Comparison of ENCODE assay signal across 1 cellular context in the genomic region with DNA sequence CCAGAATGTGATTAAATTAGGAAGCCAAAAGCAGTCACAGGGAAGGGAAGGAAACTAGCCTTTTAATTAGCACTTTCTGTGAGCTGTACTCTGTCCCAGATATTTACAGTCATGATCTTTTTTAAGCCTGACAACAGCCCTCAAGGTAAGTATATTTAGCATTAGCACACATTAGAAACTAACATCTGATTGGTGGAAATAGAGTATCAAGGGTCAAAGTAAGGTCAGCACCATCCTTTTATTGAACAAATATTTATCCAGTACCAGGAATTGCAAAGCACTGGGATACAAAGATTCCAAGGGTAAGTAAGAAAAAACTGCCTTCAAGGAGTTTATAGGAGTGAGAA.
TF ChIP-seq lines count a peak whose summit lies in the region.

No MANE protein-coding gene starts in this region.

TF ChIP-seq in HepG2, 621 proteins besides CTCF, POLR2A, EP300 and RAD21 (continued from another document and continues in another):
- TF ChIP-seq, protein P1, sequence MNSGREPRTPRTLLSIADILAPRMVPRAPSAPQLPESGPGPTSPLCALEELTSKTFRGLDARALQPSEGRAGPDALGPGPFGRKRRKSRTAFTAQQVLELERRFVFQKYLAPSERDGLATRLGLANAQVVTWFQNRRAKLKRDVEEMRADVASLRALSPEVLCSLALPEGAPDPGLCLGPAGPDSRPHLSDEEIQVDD (CRISPR knock-in tag; IDR thresholded peaks at IDR 0.05; ENCODE audit: borderline replicate concordance), result no peak
- no peak for TF ChIP-seq AKAP8 (CRISPR knock-in tag; IDR thresholded peaks at IDR 0.05)
- no peak for TF ChIP-seq HMGA1 (CRISPR knock-in tag; conservative IDR thresholded peaks at IDR 0.05)
- 0 out of 2 replicates have a peak, but pooled peaks have one; percentile 22 for TF ChIP-seq FOXK1 (CRISPR knock-in tag; IDR thresholded peaks at IDR 0.05; ENCODE audit: borderline replicate concordance, low read depth)
- no peak; the same call in none of the 2 replicates for TF ChIP-seq HDAC2 (CRISPR knock-in tag; IDR thresholded peaks at IDR 0.05)
- TF ChIP-seq, protein P2, sequence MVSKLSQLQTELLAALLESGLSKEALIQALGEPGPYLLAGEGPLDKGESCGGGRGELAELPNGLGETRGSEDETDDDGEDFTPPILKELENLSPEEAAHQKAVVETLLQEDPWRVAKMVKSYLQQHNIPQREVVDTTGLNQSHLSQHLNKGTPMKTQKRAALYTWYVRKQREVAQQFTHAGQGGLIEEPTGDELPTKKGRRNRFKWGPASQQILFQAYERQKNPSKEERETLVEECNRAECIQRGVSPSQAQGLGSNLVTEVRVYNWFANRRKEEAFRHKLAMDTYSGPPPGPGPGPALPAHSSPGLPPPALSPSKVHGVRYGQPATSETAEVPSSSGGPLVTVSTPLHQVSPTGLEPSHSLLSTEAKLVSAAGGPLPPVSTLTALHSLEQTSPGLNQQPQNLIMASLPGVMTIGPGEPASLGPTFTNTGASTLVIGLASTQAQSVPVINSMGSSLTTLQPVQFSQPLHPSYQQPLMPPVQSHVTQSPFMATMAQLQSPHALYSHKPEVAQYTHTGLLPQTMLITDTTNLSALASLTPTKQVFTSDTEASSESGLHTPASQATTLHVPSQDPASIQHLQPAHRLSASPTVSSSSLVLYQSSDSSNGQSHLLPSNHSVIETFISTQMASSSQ (IDR thresholded peaks at IDR 0.05; ENCODE audit: low read depth), result no peak
- TF ChIP-seq, protein P2 (CRISPR knock-in tag; IDR thresholded peaks at IDR 0.05; ENCODE audit: borderline replicate concordance), result no peak
- TF ChIP-seq, protein P3, sequence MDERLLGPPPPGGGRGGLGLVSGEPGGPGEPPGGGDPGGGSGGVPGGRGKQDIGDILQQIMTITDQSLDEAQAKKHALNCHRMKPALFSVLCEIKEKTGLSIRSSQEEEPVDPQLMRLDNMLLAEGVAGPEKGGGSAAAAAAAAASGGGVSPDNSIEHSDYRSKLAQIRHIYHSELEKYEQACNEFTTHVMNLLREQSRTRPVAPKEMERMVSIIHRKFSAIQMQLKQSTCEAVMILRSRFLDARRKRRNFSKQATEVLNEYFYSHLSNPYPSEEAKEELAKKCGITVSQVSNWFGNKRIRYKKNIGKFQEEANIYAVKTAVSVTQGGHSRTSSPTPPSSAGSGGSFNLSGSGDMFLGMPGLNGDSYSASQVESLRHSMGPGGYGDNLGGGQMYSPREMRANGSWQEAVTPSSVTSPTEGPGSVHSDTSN (CRISPR knock-in tag; IDR thresholded peaks at IDR 0.05), result no peak
- peak; percentile 62 for TF ChIP-seq NCOA2 (CRISPR knock-in tag; IDR thresholded peaks at IDR 0.05)
- TF ChIP-seq KLF16 (CRISPR knock-in tag; IDR thresholded peaks at IDR 0.05), result no peak; a peak in 2 of 4 replicates
- TF ChIP-seq ZNF883 (CRISPR knock-in tag; IDR thresholded peaks at IDR 0.05; ENCODE audit: not compliant biosample characterization), result no peak
- TF ChIP-seq SETDB1 (CRISPR knock-in tag; IDR thresholded peaks at IDR 0.05; ENCODE audit: borderline replicate concordance), result no peak
- TF ChIP-seq KDM4B (CRISPR knock-in tag; IDR thresholded peaks at IDR 0.05), result no peak
- TF ChIP-seq, protein P4, sequence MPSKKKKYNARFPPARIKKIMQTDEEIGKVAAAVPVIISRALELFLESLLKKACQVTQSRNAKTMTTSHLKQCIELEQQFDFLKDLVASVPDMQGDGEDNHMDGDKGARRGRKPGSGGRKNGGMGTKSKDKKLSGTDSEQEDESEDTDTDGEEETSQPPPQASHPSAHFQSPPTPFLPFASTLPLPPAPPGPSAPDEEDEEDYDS (CRISPR knock-in tag; IDR thresholded peaks at IDR 0.05), result no peak
- TF ChIP-seq, protein P5, sequence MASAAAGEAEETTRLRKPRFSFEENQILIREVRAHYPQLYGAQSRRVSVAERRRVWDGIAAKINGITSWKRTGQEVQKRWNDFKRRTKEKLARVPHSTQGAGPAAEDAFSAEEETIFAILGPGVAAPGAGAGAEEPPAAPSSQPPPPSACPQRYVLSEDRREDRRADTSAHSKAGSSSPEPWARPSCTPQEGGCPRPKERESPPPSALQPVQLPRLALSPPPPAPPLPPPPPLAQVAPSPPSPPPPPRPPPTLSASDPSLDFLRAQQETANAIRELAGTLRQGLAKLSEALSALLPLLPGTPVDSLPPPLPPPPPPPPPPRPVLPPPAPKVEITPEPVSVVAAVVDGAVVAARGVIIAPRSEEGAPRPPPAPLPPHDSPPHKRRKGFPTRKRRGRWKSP (CRISPR knock-in tag; IDR thresholded peaks at IDR 0.05), result no peak; the same call in 1 of the 2 replicates
- TF ChIP-seq ZNF737 (CRISPR knock-in tag; IDR thresholded peaks at IDR 0.05; ENCODE audit: borderline replicate concordance), result no peak
- no peak for TF ChIP-seq JUNB (CRISPR knock-in tag; IDR thresholded peaks at IDR 0.05; ENCODE audit: borderline replicate concordance)
- TF ChIP-seq, protein P6, sequence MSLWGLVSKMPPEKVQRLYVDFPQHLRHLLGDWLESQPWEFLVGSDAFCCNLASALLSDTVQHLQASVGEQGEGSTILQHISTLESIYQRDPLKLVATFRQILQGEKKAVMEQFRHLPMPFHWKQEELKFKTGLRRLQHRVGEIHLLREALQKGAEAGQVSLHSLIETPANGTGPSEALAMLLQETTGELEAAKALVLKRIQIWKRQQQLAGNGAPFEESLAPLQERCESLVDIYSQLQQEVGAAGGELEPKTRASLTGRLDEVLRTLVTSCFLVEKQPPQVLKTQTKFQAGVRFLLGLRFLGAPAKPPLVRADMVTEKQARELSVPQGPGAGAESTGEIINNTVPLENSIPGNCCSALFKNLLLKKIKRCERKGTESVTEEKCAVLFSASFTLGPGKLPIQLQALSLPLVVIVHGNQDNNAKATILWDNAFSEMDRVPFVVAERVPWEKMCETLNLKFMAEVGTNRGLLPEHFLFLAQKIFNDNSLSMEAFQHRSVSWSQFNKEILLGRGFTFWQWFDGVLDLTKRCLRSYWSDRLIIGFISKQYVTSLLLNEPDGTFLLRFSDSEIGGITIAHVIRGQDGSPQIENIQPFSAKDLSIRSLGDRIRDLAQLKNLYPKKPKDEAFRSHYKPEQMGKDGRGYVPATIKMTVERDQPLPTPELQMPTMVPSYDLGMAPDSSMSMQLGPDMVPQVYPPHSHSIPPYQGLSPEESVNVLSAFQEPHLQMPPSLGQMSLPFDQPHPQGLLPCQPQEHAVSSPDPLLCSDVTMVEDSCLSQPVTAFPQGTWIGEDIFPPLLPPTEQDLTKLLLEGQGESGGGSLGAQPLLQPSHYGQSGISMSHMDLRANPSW (CRISPR knock-in tag; IDR thresholded peaks at IDR 0.05; ENCODE audit: borderline replicate concordance), result no peak
- TF ChIP-seq GABPB1 (CRISPR knock-in tag; IDR thresholded peaks at IDR 0.05), result no peak
- no peak for TF ChIP-seq ZNF703 (CRISPR knock-in tag; IDR thresholded peaks at IDR 0.05; ENCODE audit: borderline replicate concordance)
- no peak for TF ChIP-seq ZNF180 (CRISPR knock-in tag; IDR thresholded peaks at IDR 0.05; ENCODE audit: borderline replicate concordance, low read depth)
- TF ChIP-seq ZNF256 (CRISPR knock-in tag; conservative IDR thresholded peaks at IDR 0.05), result no peak
- TF ChIP-seq HNRNPH1 (optimal IDR thresholded peaks at IDR 0.05; ENCODE audit: low read depth, low read length), result no peak
- TF ChIP-seq FOXM1 (CRISPR knock-in tag; IDR thresholded peaks at IDR 0.05), result no peak
- TF ChIP-seq TSC22D2 (CRISPR knock-in tag; IDR thresholded peaks at IDR 0.05; ENCODE audit: borderline replicate concordance), result no peak
- no peak for TF ChIP-seq ATF7-NPFF (CRISPR knock-in tag; IDR thresholded peaks at IDR 0.05; ENCODE audit: low read depth)
- TF ChIP-seq HMG20A (CRISPR knock-in tag; IDR thresholded peaks at IDR 0.05; ENCODE audit: borderline replicate concordance), result 0 out of 2 replicates have a peak, but pooled peaks have one; percentile 7
- no peak for TF ChIP-seq TBL1XR1 (IDR thresholded peaks at IDR 0.05; ENCODE audit: borderline replicate concordance, low read length, partially characterized antibody)
- no peak for TF ChIP-seq ZNF451 (CRISPR knock-in tag; IDR thresholded peaks at IDR 0.05)
- TF ChIP-seq, protein P7, sequence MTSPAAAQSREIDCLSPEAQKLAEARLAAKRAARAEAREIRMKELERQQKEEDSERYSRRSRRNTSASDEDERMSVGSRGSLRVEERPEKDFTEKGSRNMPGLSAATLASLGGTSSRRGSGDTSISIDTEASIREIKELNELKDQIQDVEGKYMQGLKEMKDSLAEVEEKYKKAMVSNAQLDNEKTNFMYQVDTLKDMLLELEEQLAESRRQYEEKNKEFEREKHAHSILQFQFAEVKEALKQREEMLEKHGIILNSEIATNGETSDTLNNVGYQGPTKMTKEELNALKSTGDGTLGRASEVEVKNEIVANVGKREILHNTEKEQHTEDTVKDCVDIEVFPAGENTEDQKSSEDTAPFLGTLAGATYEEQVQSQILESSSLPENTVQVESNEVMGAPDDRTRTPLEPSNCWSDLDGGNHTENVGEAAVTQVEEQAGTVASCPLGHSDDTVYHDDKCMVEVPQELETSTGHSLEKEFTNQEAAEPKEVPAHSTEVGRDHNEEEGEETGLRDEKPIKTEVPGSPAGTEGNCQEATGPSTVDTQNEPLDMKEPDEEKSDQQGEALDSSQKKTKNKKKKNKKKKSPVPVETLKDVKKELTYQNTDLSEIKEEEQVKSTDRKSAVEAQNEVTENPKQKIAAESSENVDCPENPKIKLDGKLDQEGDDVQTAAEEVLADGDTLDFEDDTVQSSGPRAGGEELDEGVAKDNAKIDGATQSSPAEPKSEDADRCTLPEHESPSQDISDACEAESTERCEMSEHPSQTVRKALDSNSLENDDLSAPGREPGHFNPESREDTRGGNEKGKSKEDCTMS (CRISPR knock-in tag; conservative IDR thresholded peaks at IDR 0.05), result 0 out of 2 replicates have a peak, but pooled peaks have one; percentile 50
- no peak for TF ChIP-seq LCORL (IDR thresholded peaks at IDR 0.05)
- TF ChIP-seq LCORL (CRISPR knock-in tag; IDR thresholded peaks at IDR 0.05), result no peak; the same call in 1 of the 2 replicates
- TF ChIP-seq, protein P8, sequence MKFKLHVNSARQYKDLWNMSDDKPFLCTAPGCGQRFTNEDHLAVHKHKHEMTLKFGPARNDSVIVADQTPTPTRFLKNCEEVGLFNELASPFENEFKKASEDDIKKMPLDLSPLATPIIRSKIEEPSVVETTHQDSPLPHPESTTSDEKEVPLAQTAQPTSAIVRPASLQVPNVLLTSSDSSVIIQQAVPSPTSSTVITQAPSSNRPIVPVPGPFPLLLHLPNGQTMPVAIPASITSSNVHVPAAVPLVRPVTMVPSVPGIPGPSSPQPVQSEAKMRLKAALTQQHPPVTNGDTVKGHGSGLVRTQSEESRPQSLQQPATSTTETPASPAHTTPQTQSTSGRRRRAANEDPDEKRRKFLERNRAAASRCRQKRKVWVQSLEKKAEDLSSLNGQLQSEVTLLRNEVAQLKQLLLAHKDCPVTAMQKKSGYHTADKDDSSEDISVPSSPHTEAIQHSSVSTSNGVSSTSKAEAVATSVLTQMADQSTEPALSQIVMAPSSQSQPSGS (CRISPR knock-in tag; IDR thresholded peaks at IDR 0.05), result no peak
- TF ChIP-seq ZMAT3 (CRISPR knock-in tag; conservative IDR thresholded peaks at IDR 0.05), result no peak
- TF ChIP-seq TCF7 (IDR thresholded peaks at IDR 0.05; ENCODE audit: low read depth), result no peak
- TF ChIP-seq, protein P9, sequence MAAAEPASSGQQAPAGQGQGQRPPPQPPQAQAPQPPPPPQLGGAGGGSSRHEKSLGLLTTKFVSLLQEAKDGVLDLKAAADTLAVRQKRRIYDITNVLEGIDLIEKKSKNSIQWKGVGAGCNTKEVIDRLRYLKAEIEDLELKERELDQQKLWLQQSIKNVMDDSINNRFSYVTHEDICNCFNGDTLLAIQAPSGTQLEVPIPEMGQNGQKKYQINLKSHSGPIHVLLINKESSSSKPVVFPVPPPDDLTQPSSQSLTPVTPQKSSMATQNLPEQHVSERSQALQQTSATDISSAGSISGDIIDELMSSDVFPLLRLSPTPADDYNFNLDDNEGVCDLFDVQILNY (CRISPR knock-in tag; conservative IDR thresholded peaks at IDR 0.05), result no peak
- no peak for TF ChIP-seq CC2D1A (CRISPR knock-in tag; IDR thresholded peaks at IDR 0.05)
- TF ChIP-seq NFATC3 (CRISPR knock-in tag; IDR thresholded peaks at IDR 0.05), result no peak
- no peak for TF ChIP-seq ONECUT2 (CRISPR knock-in tag; IDR thresholded peaks at IDR 0.05)
- TF ChIP-seq MAF1 (CRISPR knock-in tag; IDR thresholded peaks at IDR 0.05; ENCODE audit: borderline replicate concordance), result no peak
- TF ChIP-seq, protein P10, sequence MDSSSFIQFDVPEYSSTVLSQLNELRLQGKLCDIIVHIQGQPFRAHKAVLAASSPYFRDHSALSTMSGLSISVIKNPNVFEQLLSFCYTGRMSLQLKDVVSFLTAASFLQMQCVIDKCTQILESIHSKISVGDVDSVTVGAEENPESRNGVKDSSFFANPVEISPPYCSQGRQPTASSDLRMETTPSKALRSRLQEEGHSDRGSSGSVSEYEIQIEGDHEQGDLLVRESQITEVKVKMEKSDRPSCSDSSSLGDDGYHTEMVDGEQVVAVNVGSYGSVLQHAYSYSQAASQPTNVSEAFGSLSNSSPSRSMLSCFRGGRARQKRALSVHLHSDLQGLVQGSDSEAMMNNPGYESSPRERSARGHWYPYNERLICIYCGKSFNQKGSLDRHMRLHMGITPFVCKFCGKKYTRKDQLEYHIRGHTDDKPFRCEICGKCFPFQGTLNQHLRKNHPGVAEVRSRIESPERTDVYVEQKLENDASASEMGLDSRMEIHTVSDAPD (CRISPR knock-in tag; IDR thresholded peaks at IDR 0.05), result no peak
- no peak for TF ChIP-seq PAF1 (CRISPR knock-in tag; IDR thresholded peaks at IDR 0.05)
- no peak for TF ChIP-seq NCOA1 (CRISPR knock-in tag; IDR thresholded peaks at IDR 0.05)
- no peak for TF ChIP-seq MXD4 (CRISPR knock-in tag; IDR thresholded peaks at IDR 0.05)
- TF ChIP-seq ZNF567 (CRISPR knock-in tag; IDR thresholded peaks at IDR 0.05; ENCODE audit: borderline replicate concordance), result no peak
- no peak for TF ChIP-seq MTA3 (CRISPR knock-in tag; IDR thresholded peaks at IDR 0.05)
- TF ChIP-seq KLF13 (CRISPR knock-in tag; IDR thresholded peaks at IDR 0.05), result no peak
- no peak for TF ChIP-seq SAP130 (CRISPR knock-in tag; IDR thresholded peaks at IDR 0.05; ENCODE audit: low read depth)
- TF ChIP-seq, protein P11, sequence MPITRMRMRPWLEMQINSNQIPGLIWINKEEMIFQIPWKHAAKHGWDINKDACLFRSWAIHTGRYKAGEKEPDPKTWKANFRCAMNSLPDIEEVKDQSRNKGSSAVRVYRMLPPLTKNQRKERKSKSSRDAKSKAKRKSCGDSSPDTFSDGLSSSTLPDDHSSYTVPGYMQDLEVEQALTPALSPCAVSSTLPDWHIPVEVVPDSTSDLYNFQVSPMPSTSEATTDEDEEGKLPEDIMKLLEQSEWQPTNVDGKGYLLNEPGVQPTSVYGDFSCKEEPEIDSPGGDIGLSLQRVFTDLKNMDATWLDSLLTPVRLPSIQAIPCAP (CRISPR knock-in tag; IDR thresholded peaks at IDR 0.05; ENCODE audit: low read depth), result no peak
